Comparison of ENCODE assay signal across 21 cellular contexts in genomic region chr2:46703588-46703987, GRCh38. TPM values are rescaled to one million over a fixed set of nuclear protein-coding genes. Genes with fewer than 3 reads are reported as not detected.
DNase-seq lines count a peak whose midpoint lies in the region; ATAC-seq and TF ChIP-seq lines count a peak whose summit lies in the region.
"Had no signal": no experiment of that assay in that cellular context is flagged by ENCODE, and none has a peak within 500 bp of the region (broad histone marks: within the 10 kb centered on the region; RNA-seq: fewer than 3 reads in every experiment).

No MANE protein-coding gene starts in this region.

- POLR2A ChIA-PET in AG04450 (lab: Yijun Ruan, JAX) = no interaction called here

- H3K4me3 ChIP-seq in AG04450 (ENCODE audit: low read depth, low read length) = peak overlapping the region; percentile 14; the same call in 1 of the 2 replicates
- H3K4me3 ChIP-seq in iPS-20b (ENCODE audit: low read length) = peak overlapping the region; percentile 69
- H3K4me3 ChIP-seq: lung, prostate gland had no signal

- peak overlapping the region; percentile 66; the same call in 1 of the 2 replicates for H3K9ac ChIP-seq in iPS-20b (ENCODE audit: low read depth, low read length)

- no peaks in the 10 kb centered on the region for H3K9me3 ChIP-seq in AG04450 (ENCODE audit: control insufficient read depth, insufficient read depth, low read length)
- no peaks in the 10 kb centered on the region for H3K9me3 ChIP-seq in iPS-20b (ENCODE audit: insufficient read depth, low read depth, low read length)
- H3K9me3 ChIP-seq: prostate gland had no signal

- H3K27me3 ChIP-seq in AG04450 (ENCODE audit: control insufficient read depth, insufficient read depth, low read length) = no peaks in the 10 kb centered on the region
- no peaks in the 10 kb centered on the region for H3K27me3 ChIP-seq in iPS-20b (ENCODE audit: insufficient read depth, low read length)

- H3K27ac ChIP-seq in AG04450 (ENCODE audit: low read depth, low read length) (no peak overlapping the region), iPS-20b (ENCODE audit: low read length) (no peak overlapping the region)
- H3K27ac ChIP-seq: prostate gland had no signal

- H3K36me3 ChIP-seq in iPS-20b (ENCODE audit: insufficient read depth, low read depth, low read length) = no peaks in the 10 kb centered on the region
- H3K36me3 ChIP-seq: prostate gland had no signal

- in situ Hi-C loops in KBM-7 (cut with MboI; ENCODE audit: low pct_unique_long_range_greater_than_20kb, low sequenced_read_pairs) = no loop called here

- H3K4me1 ChIP-seq in iPS-20b (ENCODE audit: insufficient read depth, low read length) = peaks cover 64% of the 10 kb centered on the region

- DNase-seq in AG04450 (ENCODE audit: low read depth, low spot score) (no peak), NCI-H526 (lab: John Stamatoyannopoulos, UW) (peak; percentile 39 to 55), mucosa of gallbladder (ENCODE audit: low spot score) (no peak), NOMO-1 treated with dmso at 0.1 percent for 144 hours (lab: John Stamatoyannopoulos, UW; ENCODE audit: unreplicated experiment) (no peak), KBM-7 (no peak)
- DNase-seq: ACHN; activated CD4-positive, alpha-beta memory T cell treated with anti-CD3 and anti-CD28 coated beads, Interleukin-2, amount 10 ng/mL, durations not matched to agents 7 days and 5 days; activated effector memory CD4-positive, alpha-beta T cell treated with anti-CD3 and anti-CD28 coated beads, Interleukin-2, amount 50 U/mL, for 16 hours; C1 segment of cervical spinal cord; DMS79 treated with DMSO at 0.1 percent for 48 hours; glutamatergic neuron; NCI-H1105; NCI-H2029; NCI-H226; SHP77 treated with DMSO at 0.1 percent for 48 hours had no signal

- ATAC-seq in GM18870 (IDR thresholded peaks at IDR 0.05; ENCODE audit: unreplicated experiment) (peak; percentile 21), GM18861 (IDR thresholded peaks at IDR 0.05; ENCODE audit: unreplicated experiment) (no peak)
- ATAC-seq: activated CD4-positive, CD25-positive, alpha-beta regulatory T cell treated with anti-CD3 and anti-CD28 coated beads, Interleukin-2, amount 50 U/mL, for 24 hours had no signal

- no peak for TF ChIP-seq CTCF in AG04450 (IDR thresholded peaks at IDR 0.05; ENCODE audit: low read depth, low read length)

- CTCF ChIA-PET in AG04450 (lab: Charles Lee) = no interaction called here

RNA-seq across cellular contexts. Expression of gene SOCS5, which starts 4.5 kb away (rescaled TPM):
- polyA plus RNA-seq in AG04450 (2011; rRNA removed) = 56.6 and 73.2 TPM in 2 replicates
- polyA minus RNA-seq in AG04450 (2011; rRNA and poly(A)+ RNA removed) = 93.7 and 117 TPM in 2 replicates
- 20.2 TPM for total RNA-seq in mucosa of gallbladder

Comparison
In these comparisons a context has a peak if more than half of its experiments do, and no peak if none do; other contexts are left out.
1. DNase-seq: peak in NCI-H526 (2 of 2); none in AG04450 (single experiment), mucosa of gallbladder (single experiment), NOMO-1 treated with dmso at 0.1 percent for 144 hours (single experiment) and KBM-7 (single experiment).